14 cellular contexts compared by ENCODE assay signal in the genomic region with DNA sequence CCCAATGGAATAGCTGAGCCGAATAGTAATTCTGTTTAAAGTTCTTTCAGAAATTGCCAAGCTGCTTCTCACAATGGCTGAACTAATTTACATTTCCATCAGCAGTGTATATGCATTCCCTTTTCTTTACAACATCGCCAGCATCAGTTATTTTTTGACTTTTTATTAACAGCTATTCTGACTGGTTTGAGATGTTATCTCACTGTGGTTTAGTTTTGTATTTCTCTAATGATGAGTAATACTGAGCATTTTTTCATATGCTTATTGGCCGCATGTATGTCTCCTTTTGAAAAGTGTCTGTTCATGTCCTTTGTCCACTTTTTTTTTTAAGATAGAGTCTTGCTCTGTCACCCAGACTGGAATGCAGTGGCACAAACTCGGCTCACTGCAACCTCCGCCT.
"Had no signal": no experiment of that assay in that cellular context is flagged by ENCODE, and none has a peak within 500 bp of the region (broad histone marks: within the 10 kb centered on the region; RNA-seq: fewer than 3 reads in every experiment).

No MANE protein-coding gene starts in this region.

- H3K36me3 ChIP-seq: ovary had no signal

- H3K4me2 ChIP-seq: neural progenitor cell had no signal

- H3K9me3 Mint-ChIP-seq: activated T-cell treated with anti-CD3 and anti-CD28 coated beads, Interleukin-2, amount 50 U/mL, for 4 hours; endodermal cell; naive B cell; neural progenitor cell had no signal

- ATAC-seq: activated T-cell treated with anti-CD3 and anti-CD28 coated beads, Interleukin-2, amount 50 U/mL, for 4 hours had no signal

- H3K27me3 Mint-ChIP-seq: activated naive CD8-positive, alpha-beta T cell; naive B cell had no signal

- H3K27ac ChIP-seq: dorsolateral prefrontal cortex, neural progenitor cell, ovary, sigmoid colon, thyroid gland had no signal

- H3K27ac Mint-ChIP-seq: activated naive CD8-positive, alpha-beta T cell; endodermal cell; neural progenitor cell had no signal

- H3K4me3 ChIP-seq: dorsolateral prefrontal cortex, neural progenitor cell, ovary, sigmoid colon, thyroid gland had no signal

- H3K4me1 ChIP-seq: neural progenitor cell, sigmoid colon, thyroid gland had no signal

- H3K4me3 Mint-ChIP-seq: activated naive CD8-positive, alpha-beta T cell; activated T-cell treated with anti-CD3 and anti-CD28 coated beads, Interleukin-2, amount 50 U/mL, for 4 hours; endodermal cell; neural progenitor cell had no signal

- H3K9me3 ChIP-seq: ovary, sigmoid colon, thyroid gland had no signal

- H3K9ac ChIP-seq: neural progenitor cell had no signal

- H3K27me3 ChIP-seq: dorsolateral prefrontal cortex, neural progenitor cell, ovary, sigmoid colon, thyroid gland had no signal

- H3K4me1 Mint-ChIP-seq: naive B cell, neural progenitor cell had no signal

- H2AFZ ChIP-seq: neural progenitor cell had no signal

- DNase-seq: activated CD4-positive, alpha-beta T cell treated with anti-CD3 and anti-CD28 coated beads, Interleukin-2, amount 50 U/mL, for 1 hour; activated effector memory CD4-positive, alpha-beta T cell treated with anti-CD3 and anti-CD28 coated beads, Interleukin-2, amount 50 U/mL, for 16 hours; activated T-cell treated with anti-CD3 and anti-CD28 coated beads, Interleukin-2, amount 50 U/mL, for 4 hours; dorsolateral prefrontal cortex; endodermal cell; erythroblast; islet precursor cell; naive B cell; ovary; sigmoid colon; stimulated activated CD4-positive, alpha-beta T cell treated with anti-CD3 and anti-CD28 coated beads, Interleukin-1b, Interleukin-23, amount 100 ng/mL, for 48 hours; thyroid gland had no signal
